ENCODE assay signal across 8 cellular contexts in the genomic region with DNA sequence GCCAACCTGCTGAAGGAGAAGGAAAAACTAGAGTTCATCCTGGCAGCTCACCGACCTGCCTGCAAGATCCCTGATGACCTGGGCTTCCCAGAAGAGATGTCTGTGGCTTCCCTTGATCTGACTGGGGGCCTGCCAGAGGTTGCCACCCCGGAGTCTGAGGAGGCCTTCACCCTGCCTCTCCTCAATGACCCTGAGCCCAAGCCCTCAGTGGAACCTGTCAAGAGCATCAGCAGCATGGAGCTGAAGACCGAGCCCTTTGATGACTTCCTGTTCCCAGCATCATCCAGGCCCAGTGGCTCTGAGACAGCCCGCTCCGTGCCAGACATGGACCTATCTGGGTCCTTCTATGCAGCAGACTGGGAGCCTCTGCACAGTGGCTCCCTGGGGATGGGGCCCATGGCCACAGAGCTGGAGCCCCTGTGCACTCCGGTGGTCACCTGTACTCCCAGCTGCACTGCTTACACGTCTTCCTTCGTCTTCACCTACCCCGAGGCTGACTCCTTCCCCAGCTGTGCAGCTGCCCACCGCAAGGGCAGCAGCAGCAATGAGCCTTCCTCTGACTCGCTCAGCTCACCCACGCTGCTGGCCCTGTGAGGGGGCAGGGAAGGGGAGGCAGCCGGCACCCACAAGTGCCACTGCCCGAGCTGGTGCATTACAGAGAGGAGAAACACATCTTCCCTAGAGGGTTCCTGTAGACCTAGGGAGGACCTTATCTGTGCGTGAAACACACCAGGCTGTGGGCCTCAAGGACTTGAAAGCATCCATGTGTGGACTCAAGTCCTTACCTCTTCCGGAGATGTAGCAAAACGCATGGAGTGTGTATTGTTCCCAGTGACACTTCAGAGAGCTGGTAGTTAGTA. TPM values are rescaled to one million over a fixed set of nuclear protein-coding genes. Genes with fewer than 3 reads are reported as not detected.
DNase-seq lines count a peak whose midpoint lies in the region; ATAC-seq and TF ChIP-seq lines count a peak whose summit lies in the region.

No MANE protein-coding gene starts in this region.

- H3K27ac ChIP-seq in lung (ENCODE audit: low read depth in 1 of 2, low read length in 1 of 2) (peak overlapping the region in 1 of 2 donors; percentile 74), tibial artery (peak overlapping the region; percentile 36 to 100)

- ATAC-seq in lung (ENCODE audit: insufficient read depth, low FRiP score): no peak
- no peak for ATAC-seq in HG02840 (IDR thresholded peaks at IDR 0.05; ENCODE audit: low FRiP score, unreplicated experiment)

- peaks cover 0 to 7% of the 10 kb centered on the region in 2 donors for H3K4me1 ChIP-seq in lung (ENCODE audit: control insufficient read depth in 2 of 2, insufficient read depth in 2 of 2, low read length in 2 of 2)
- peaks cover 0 to 33% (median 24%) of the 10 kb centered on the region in 4 donors for H3K4me1 ChIP-seq in tibial artery

- intact Hi-C loops in tibial artery (cut with DNase I; ENCODE audit: low total_unique reads): no loop called here

- peak; percentile 75 for DNase-seq in activated effector memory CD4-positive, alpha-beta T cell treated with anti-CD3 and anti-CD28 coated beads, Interleukin-2, amount 50 U/mL, for 16 hours
- DNase-seq in activated effector memory CD4-positive, alpha-beta T cell treated with Interleukin-2 at 50 U/mL for 16 hours: no peak
- DNase-seq in cardiac fibroblast (ENCODE audit: low read depth in 2 of 2) (peak; percentile 9 to 87), lung (ENCODE audit: low spot score) (no peak), tibial artery (peak in 1 of 2 donors; percentile 66), foreskin melanocyte (no peak), NCI-H524 treated with DMSO at 0.1 percent for 48 hours (lab: John Stamatoyannopoulos, UW) (no peak)

- H3K36me3 ChIP-seq in lung (ENCODE audit: control insufficient read depth in 2 of 2, insufficient read depth in 2 of 2, low read length in 2 of 2) (peaks cover 12 to 17% of the 10 kb centered on the region in 2 donors), tibial artery (peaks cover 15 to 32% (median 21%) of the 10 kb centered on the region in 3 donors)

- TF ChIP-seq CTCF in cardiac fibroblast (IDR thresholded peaks at IDR 0.05; ENCODE audit: low read depth, low read length): no peak
- TF ChIP-seq CTCF in lung (IDR thresholded peaks at IDR 0.05; ENCODE audit: control extremely low read depth, extremely low read depth): no peak
- no peak for TF ChIP-seq CTCF in tibial artery (IDR thresholded peaks at IDR 0.05)

- H3K27me3 ChIP-seq in lung (ENCODE audit: control insufficient read depth, insufficient read depth): no peaks in the 10 kb centered on the region
- no peaks in the 10 kb centered on the region for H3K27me3 ChIP-seq in tibial artery

- WGBS in lung, 2 donors: 81 to 93% methylated on average over 17 of the region's 17 CpGs

- H3K4me3 ChIP-seq in cardiac fibroblast (replicated peaks in 1 of 2; ENCODE audit: low read depth in 2 of 2, low read length in 2 of 2) (peak overlapping the region in 1 of 2 donors; percentile 99), lung (peak overlapping the region; percentile 8), tibial artery (peak overlapping the region; percentile 71 to 79)

- H3K9me3 ChIP-seq in lung (ENCODE audit: control insufficient read depth in 2 of 2, insufficient read depth in 1 of 2, low read length in 1 of 2) (no peaks in the 10 kb centered on the region), tibial artery (no peaks in the 10 kb centered on the region)

RNA-seq across cellular contexts. Expression of gene FOS, which starts 2.4 kb away (rescaled TPM):
- total RNA-seq in lung: 100 to 1,000 TPM in 1 of 2 donors, 10 to 100 TPM in 1; 63.7 to 123 TPM
- polyA plus RNA-seq in lung: 100 to 1,000 TPM; 139 to 879 TPM

Comparison
In these comparisons a context has a peak if more than half of its experiments do, and no peak if none do; other contexts are left out.
1. DNase-seq: peak in activated effector memory CD4-positive, alpha-beta T cell treated with anti-CD3 and anti-CD28 coated beads, Interleukin-2, amount 50 U/mL, for 16 hours (single experiment) and cardiac fibroblast (2 of 2); none in activated effector memory CD4-positive, alpha-beta T cell treated with Interleukin-2 at 50 U/mL for 16 hours (single experiment), lung (single experiment), foreskin melanocyte (single experiment) and NCI-H524 treated with DMSO at 0.1 percent for 48 hours (single experiment).